ENCODE assay signal across 19 cellular contexts in the genomic region with DNA sequence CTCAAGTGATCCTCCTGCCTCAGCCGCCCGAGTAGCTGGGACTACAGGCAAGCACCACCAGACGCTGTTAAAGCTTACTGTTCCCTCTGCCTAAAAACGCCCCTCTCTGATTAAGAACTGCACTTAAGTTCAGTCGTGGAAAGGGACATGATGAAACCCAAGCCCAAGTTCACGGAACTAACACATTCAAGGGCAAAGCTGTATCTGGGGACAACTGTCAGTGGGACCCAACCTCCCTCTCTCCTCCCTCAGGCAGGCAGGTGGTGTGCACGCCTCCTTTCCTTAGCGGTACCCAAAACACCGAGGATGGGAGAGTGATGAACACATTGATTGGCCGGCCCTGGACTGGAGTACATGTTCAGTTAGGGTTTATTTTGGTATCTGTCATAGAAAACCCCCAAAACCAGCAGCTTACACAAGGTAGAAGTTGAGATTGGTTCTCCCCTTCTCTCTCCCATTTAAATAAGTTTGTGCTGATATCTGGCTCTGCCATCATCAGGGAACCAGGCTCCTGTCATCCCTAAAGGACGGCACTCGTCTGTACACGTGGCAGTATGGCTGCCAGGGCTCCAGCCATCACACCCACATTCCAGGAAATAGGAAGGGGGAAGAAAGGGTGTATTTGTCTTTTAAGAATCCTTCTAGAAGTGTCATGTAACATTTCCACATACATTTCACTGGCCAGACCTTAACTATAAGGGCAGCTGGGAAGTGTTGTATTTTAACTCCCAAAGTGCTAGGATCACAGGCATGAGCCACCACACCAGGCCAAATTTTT. TPM values are rescaled to one million over a fixed set of nuclear protein-coding genes. Genes with fewer than 3 reads are reported as not detected.
DNase-seq lines count a peak whose midpoint lies in the region; ATAC-seq, FAIRE-seq and TF ChIP-seq lines count a peak whose summit lies in the region.
"Had no signal": no experiment of that assay in that cellular context is flagged by ENCODE, and none has a peak within 500 bp of the region (broad histone marks: within the 10 kb centered on the region; RNA-seq: fewer than 3 reads in every experiment).

No MANE protein-coding gene starts in this region.

- no peaks in the 10 kb centered on the region for H3K27me3 ChIP-seq in AG04450 (ENCODE audit: control insufficient read depth, insufficient read depth, low read length)
- H3K27me3 ChIP-seq in H1 (replicated peaks in 1 of 4; ENCODE audit: control insufficient read depth in 3 of 4, extremely low read depth in 1 of 4, insufficient read depth in 3 of 4, low read length in 3 of 4) = no peaks in the 10 kb centered on the region
- no peaks in the 10 kb centered on the region for H3K27me3 ChIP-seq in osteoblast (ENCODE audit: insufficient read depth, low read length)
- H3K27me3 ChIP-seq in CD4-positive, alpha-beta T cell (ENCODE audit: control insufficient read depth, insufficient read depth, low read length) = no peaks in the 10 kb centered on the region
- H3K27me3 ChIP-seq: body of pancreas, colonic mucosa, neural progenitor cell had no signal

- TF ChIP-seq CTCF in AG04450 (IDR thresholded peaks at IDR 0.05; ENCODE audit: low read depth, low read length) (no peak), H1 (IDR thresholded peaks at IDR 0.05; ENCODE audit: control extremely low read depth in 1 of 3, insufficient read depth in 1 of 3, low read depth in 1 of 3, low read length in 3 of 3) (no peak), osteoblast (IDR thresholded peaks at IDR 0.05; ENCODE audit: extremely low read depth, low read depth, low read length) (no peak)
- no peak for TF ChIP-seq CTCF in CD4-positive, alpha-beta T cell (IDR thresholded peaks at IDR 0.05)

- intact Hi-C loops in CD4-positive, alpha-beta T cell (cut with DNase I, micrococcal nuclease) = no loop called here

- peaks cover 4% of the 10 kb centered on the region; the same call in 1 of the 2 replicates for H3K79me1 ChIP-seq in H1 (ENCODE audit: low read depth, low read length)

- H4K20me1 ChIP-seq in H1 (replicated peaks in 1 of 2; ENCODE audit: control insufficient read depth in 1 of 2, insufficient read depth in 2 of 2, low read length in 2 of 2) = peaks cover 0 to 9% of the 10 kb centered on the region in 2 experiments
- H4K20me1 ChIP-seq in osteoblast (ENCODE audit: insufficient read depth, low read length) = no peaks in the 10 kb centered on the region

- no peak for ATAC-seq in CD4-positive, alpha-beta T cell (ENCODE audit: poor library complexity)
- ATAC-seq in activated CD8-positive, alpha-beta T cell treated with anti-CD3 and anti-CD28 coated beads, Interleukin-2, amount 10 ng/mL, durations not matched to agents 7 days and 5 days = no peak
- ATAC-seq: activated naive CD4-positive, alpha-beta T cell treated with anti-CD3 and anti-CD28 coated beads, Interleukin-2, amount 50 U/mL, for 72 hours; activated T-cell treated with anti-CD3 and anti-CD28 coated beads, Interleukin-2, amount 50 U/mL, for 72 hours; body of pancreas; stimulated activated memory B cell treated with anti-CD40 and anti-IgM and Interleukin-4, amounts not matched to agents 10 μg/mL and 1 μg/mL and 100 μg/mL, for 72 hours had no signal

- no peak overlapping the region for H3K4me3 ChIP-seq in AG04450 (ENCODE audit: low read depth, low read length)
- no peak overlapping the region for H3K4me3 ChIP-seq in H1 (ENCODE audit: extremely low read depth in 1 of 4, insufficient read depth in 2 of 4, low read depth in 3 of 4, low read length in 4 of 4)
- H3K4me3 ChIP-seq in osteoblast (ENCODE audit: insufficient read depth, low read length) = no peak overlapping the region
- H3K4me3 ChIP-seq: body of pancreas, colonic mucosa, neural progenitor cell, thoracic aorta had no signal

- FAIRE-seq in HTR-8/SVneo (lab: Jason Lieb, UNC) = peak; percentile 77
- FAIRE-seq in H1 (lab: Jason Lieb, UNC) = no peak

- H3K36me3 Mint-ChIP-seq in CD4-positive, alpha-beta T cell (ENCODE audit: low read depth) = no peaks in the 10 kb centered on the region
- peaks cover 42% of the 10 kb centered on the region for H3K36me3 Mint-ChIP-seq in activated CD8-positive, alpha-beta T cell treated with anti-CD3 and anti-CD28 coated beads, Interleukin-2, amount 10 ng/mL, durations not matched to agents 7 days and 5 days (ENCODE audit: low read depth)
- H3K36me3 Mint-ChIP-seq: stimulated activated memory B cell treated with anti-CD40 and anti-IgM and Interleukin-4, amounts not matched to agents 10 μg/mL and 1 μg/mL and 100 μg/mL, for 72 hours had no signal

- no peak overlapping the region for H2BK15ac ChIP-seq in H1 (ENCODE audit: low read length)

- peaks cover 0 to 17% (median 11%) of the 10 kb centered on the region in 4 experiments; a peak in 6 of 7 replicates for H3K4me1 ChIP-seq in H1 (replicated peaks in 1 of 4; ENCODE audit: control insufficient read depth in 3 of 4, insufficient read depth in 4 of 4, low read length in 3 of 4)
- peaks cover 21% of the 10 kb centered on the region for H3K4me1 ChIP-seq in osteoblast (ENCODE audit: insufficient read depth, low read length)
- H3K4me1 ChIP-seq: colonic mucosa had no signal

- CTCF ChIA-PET in AG04450 (lab: Charles Lee) = no interaction called here
- CTCF ChIA-PET in H1 (lab: Charles Lee; ENCODE audit: partially characterized antibody) = interaction anchor here (1.2 to 1.7 kb wide), 2 partner anchors 14 to 17 kb away, joined by 3 to 4 read pairs; no protein-coding TSS in a partner anchor
- CTCF ChIA-PET in CD4-positive, alpha-beta T cell (lab: Charles Lee) = interaction anchor here (0.7 kb wide), 1 partner anchor 19 kb away, joined by 3 read pairs; no protein-coding TSS in a partner anchor
- CTCF ChIA-PET in activated CD8-positive, alpha-beta T cell treated with anti-CD3 and anti-CD28 coated beads, Interleukin-2, amount 10 ng/mL, durations not matched to agents 7 days and 5 days (lab: Charles Lee) = no interaction called here

- no peak overlapping the region for H3K56ac ChIP-seq in H1 (replicated peaks; ENCODE audit: insufficient read length, low read depth, low read length)

- no peak overlapping the region for H2BK20ac ChIP-seq in H1 (ENCODE audit: low read length)

- POLR2A ChIA-PET in AG04450 (lab: Yijun Ruan, JAX) (no interaction called here), H1 (lab: Charles Lee; ENCODE audit: partially characterized antibody) (interaction anchor here (1.1 to 4.6 kb wide), 4 partner anchors 9 to 175 kb away, joined by 3 to 37 read pairs (median 3); a partner anchor contains a TSS)
- POLR2A ChIA-PET in CD4-positive, alpha-beta T cell (lab: Charles Lee) = no interaction called here
- POLR2A ChIA-PET in activated CD8-positive, alpha-beta T cell treated with anti-CD3 and anti-CD28 coated beads, Interleukin-2, amount 10 ng/mL, durations not matched to agents 7 days and 5 days (lab: Charles Lee) = interaction anchor here (1.7 kb wide), 1 partner anchor 10 kb away, joined by 5 read pairs; a partner anchor contains a TSS

- WGBS in H1 (ENCODE audit: extremely low coverage in 1 of 2, insufficient coverage in 1 of 2, insufficient read length in 1 of 2, insufficient replicate concordance in 2 of 2, low coverage in 1 of 2, low lambda C conversion rate in 2 of 2, missing lambda C conversion rate in 1 of 2), 2 experiments = 88% methylated on average over 13 of the region's 13 CpGs; no CpG with 5 or more reads in 1 of the 2 experiments

- no peak overlapping the region for H4K5ac ChIP-seq in H1 (ENCODE audit: insufficient read length, low read depth, low read length)

- no peaks in the 10 kb centered on the region for H3K79me2 ChIP-seq in H1 (ENCODE audit: control insufficient read depth in 1 of 2, insufficient read depth in 2 of 2, low read length in 2 of 2)
- peaks cover 7% of the 10 kb centered on the region for H3K79me2 ChIP-seq in osteoblast (ENCODE audit: insufficient read depth, low read length)

- no peak overlapping the region for H4K8ac ChIP-seq in H1 (ENCODE audit: extremely low read depth, insufficient read depth, low read length)

- H3K4me1 Mint-ChIP-seq in CD4-positive, alpha-beta T cell (ENCODE audit: low read depth) = no peaks in the 10 kb centered on the region
- peaks cover 13% of the 10 kb centered on the region for H3K4me1 Mint-ChIP-seq in activated CD8-positive, alpha-beta T cell treated with anti-CD3 and anti-CD28 coated beads, Interleukin-2, amount 10 ng/mL, durations not matched to agents 7 days and 5 days (ENCODE audit: low read depth)
- H3K4me1 Mint-ChIP-seq: stimulated activated memory B cell treated with anti-CD40 and anti-IgM and Interleukin-4, amounts not matched to agents 10 μg/mL and 1 μg/mL and 100 μg/mL, for 72 hours had no signal

- no peaks in the 10 kb centered on the region for H3K9me3 Mint-ChIP-seq in CD4-positive, alpha-beta T cell
- no peaks in the 10 kb centered on the region for H3K9me3 Mint-ChIP-seq in activated CD8-positive, alpha-beta T cell treated with anti-CD3 and anti-CD28 coated beads, Interleukin-2, amount 10 ng/mL, durations not matched to agents 7 days and 5 days (ENCODE audit: insufficient read depth)
- H3K9me3 Mint-ChIP-seq: activated naive CD4-positive, alpha-beta T cell treated with anti-CD3 and anti-CD28 coated beads, Interleukin-2, amount 50 U/mL, for 72 hours; activated T-cell treated with anti-CD3 and anti-CD28 coated beads, Interleukin-2, amount 50 U/mL, for 72 hours; neural progenitor cell had no signal

- TF ChIP-seq POLR2A in H1 (IDR thresholded peaks at IDR 0.05; ENCODE audit: control extremely low read depth in 1 of 2, low read depth in 2 of 2, low read length in 2 of 2) = no peak

- H3K14ac ChIP-seq in H1 (ENCODE audit: insufficient read length) = no peak overlapping the region

- H3K18ac ChIP-seq in H1 (ENCODE audit: extremely low read depth, low read length) = no peak overlapping the region

- H3K27ac ChIP-seq in AG04450 (ENCODE audit: low read depth, low read length) (peak overlapping the region; percentile 52), H1 (ENCODE audit: low read depth, low read length) (no peak overlapping the region), osteoblast (ENCODE audit: low read depth, low read length) (no peak overlapping the region)
- no peak overlapping the region for H3K27ac ChIP-seq in CD4-positive, alpha-beta T cell (ENCODE audit: low read depth, low read length)
- H3K27ac ChIP-seq: body of pancreas, colonic mucosa, neural progenitor cell, thoracic aorta had no signal

- H3K23me2 ChIP-seq in H1 (ENCODE audit: low read depth, low read length) = no peaks in the 10 kb centered on the region

- H3K4ac ChIP-seq in H1 (replicated peaks; ENCODE audit: insufficient read length, low read depth, low read length) = no peak overlapping the region

- H2AFZ ChIP-seq in H1 (ENCODE audit: low read length) (no peak overlapping the region), osteoblast (ENCODE audit: low read length) (no peak overlapping the region)
- H2AFZ ChIP-seq: neural progenitor cell had no signal

- no peak overlapping the region for H2AK5ac ChIP-seq in H1 (ENCODE audit: low read depth, low read length)

- H2BK5ac ChIP-seq in H1 (ENCODE audit: low read depth, low read length) = no peak overlapping the region

- H3K9me3 ChIP-seq in AG04450 (ENCODE audit: control insufficient read depth, insufficient read depth, low read length) = peaks cover 5% of the 10 kb centered on the region
- H3K9me3 ChIP-seq in H1 (ENCODE audit: insufficient read depth in 2 of 2, low read depth in 1 of 2, low read length in 1 of 2) = no peaks in the 10 kb centered on the region
- no peaks in the 10 kb centered on the region for H3K9me3 ChIP-seq in osteoblast (ENCODE audit: low read depth, low read length)
- H3K9me3 ChIP-seq in CD4-positive, alpha-beta T cell (ENCODE audit: control insufficient read depth, low read length) = no peaks in the 10 kb centered on the region
- H3K9me3 ChIP-seq: body of pancreas, colonic mucosa, thoracic aorta had no signal

- no peak overlapping the region for H2BK12ac ChIP-seq in H1 (ENCODE audit: low read depth, low read length)

- no peak overlapping the region for H3K23ac ChIP-seq in H1 (ENCODE audit: insufficient read length)

- H3K36me3 ChIP-seq in H1 (ENCODE audit: control insufficient read depth in 2 of 4, insufficient read depth in 4 of 4, low read length in 3 of 4) = peaks cover 5 to 28% (median 18%) of the 10 kb centered on the region in 4 experiments; a peak in 7 of 8 replicates
- H3K36me3 ChIP-seq in osteoblast (ENCODE audit: insufficient read depth, low read length) = peaks cover 12% of the 10 kb centered on the region
- H3K36me3 ChIP-seq: colonic mucosa, neural progenitor cell, thoracic aorta had no signal

- H3K4me3 Mint-ChIP-seq in CD4-positive, alpha-beta T cell = no peak overlapping the region
- no peak overlapping the region for H3K4me3 Mint-ChIP-seq in activated CD8-positive, alpha-beta T cell treated with anti-CD3 and anti-CD28 coated beads, Interleukin-2, amount 10 ng/mL, durations not matched to agents 7 days and 5 days
- H3K4me3 Mint-ChIP-seq: activated T-cell treated with anti-CD3 and anti-CD28 coated beads, Interleukin-2, amount 50 U/mL, for 72 hours; neural progenitor cell; stimulated activated memory B cell treated with anti-CD40 and anti-IgM and Interleukin-4, amounts not matched to agents 10 μg/mL and 1 μg/mL and 100 μg/mL, for 72 hours had no signal

- H3K4me2 ChIP-seq in H1 (ENCODE audit: insufficient read depth in 1 of 2, low read depth in 2 of 2, low read length in 2 of 2) (no peak overlapping the region), osteoblast (ENCODE audit: insufficient read depth, low read length) (no peak overlapping the region)
- H3K4me2 ChIP-seq: neural progenitor cell had no signal

- H3K27me3 Mint-ChIP-seq in CD4-positive, alpha-beta T cell = no peaks in the 10 kb centered on the region
- no peaks in the 10 kb centered on the region for H3K27me3 Mint-ChIP-seq in activated CD8-positive, alpha-beta T cell treated with anti-CD3 and anti-CD28 coated beads, Interleukin-2, amount 10 ng/mL, durations not matched to agents 7 days and 5 days (ENCODE audit: low read depth)

- H3K9ac ChIP-seq in H1 (replicated peaks in 1 of 4; ENCODE audit: extremely low read depth in 1 of 4, low read depth in 3 of 4, low read length in 3 of 4) = no peak overlapping the region
- H3K9ac ChIP-seq: neural progenitor cell had no signal

- TF ChIP-seq EP300 in H1 (IDR thresholded peaks at IDR 0.05; ENCODE audit: borderline replicate concordance in 1 of 2, low read depth in 2 of 2, low read length in 2 of 2) = no peak

- no peak overlapping the region for H3K27ac Mint-ChIP-seq in CD4-positive, alpha-beta T cell
- no peak overlapping the region for H3K27ac Mint-ChIP-seq in activated CD8-positive, alpha-beta T cell treated with anti-CD3 and anti-CD28 coated beads, Interleukin-2, amount 10 ng/mL, durations not matched to agents 7 days and 5 days
- H3K27ac Mint-ChIP-seq: activated T-cell treated with anti-CD3 and anti-CD28 coated beads, Interleukin-2, amount 50 U/mL, for 72 hours; neural progenitor cell; stimulated activated memory B cell treated with anti-CD40 and anti-IgM and Interleukin-4, amounts not matched to agents 10 μg/mL and 1 μg/mL and 100 μg/mL, for 72 hours had no signal

- H2BK120ac ChIP-seq in H1 (replicated peaks; ENCODE audit: low read depth, low read length) = no peak overlapping the region

- H4K91ac ChIP-seq in H1 (replicated peaks; ENCODE audit: insufficient read length, low read length) = no peak overlapping the region

- DNase-seq in AG04450 (ENCODE audit: low read depth, low spot score) (no peak), HTR-8/SVneo (ENCODE audit: insufficient read length, low spot score) (no peak), H1 (ENCODE audit: low read depth in 1 of 2, low spot score in 2 of 2) (no peak), osteoblast (ENCODE audit: insufficient read length, low spot score, missing footprints) (peak; percentile 37), DMS114 treated with DMSO at 0.1 percent for 48 hours (lab: John Stamatoyannopoulos, UW; ENCODE audit: unreplicated experiment) (no peak)
- no peak for DNase-seq in CD4-positive, alpha-beta T cell
- DNase-seq in activated CD8-positive, alpha-beta T cell treated with anti-CD3 and anti-CD28 coated beads, Interleukin-2, amount 10 ng/mL, durations not matched to agents 7 days and 5 days = no peak
- no peak for DNase-seq in activated effector memory CD4-positive, alpha-beta T cell treated with anti-CD3 and anti-CD28 coated beads, Interleukin-2, amount 50 U/mL, for 16 hours
- DNase-seq: activated CD4-positive, CD25-positive, alpha-beta regulatory T cell; activated T-cell treated with anti-CD3 and anti-CD28 coated beads, Interleukin-2, amount 50 U/mL, for 72 hours; body of pancreas; colonic mucosa; NCI-H1092 treated with DMSO at 0.1 percent for 48 hours; NCI-H524 treated with DMSO at 0.1 percent for 48 hours; SHP77 treated with DMSO at 0.1 percent for 48 hours had no signal

- no peak for TF ChIP-seq RAD21 in H1 (IDR thresholded peaks at IDR 0.05 in 1 of 2, conservative IDR thresholded peaks at IDR 0.05 in 1 of 2; ENCODE audit: low read depth in 2 of 2, low read length in 2 of 2)

RNA-seq across cellular contexts. Expression of a gene that starts 10.2 kb away (rescaled TPM):
- 6.0 and 7.4 TPM in 2 replicates for polyA plus RNA-seq in AG04450 (2011; rRNA removed)
- 20.1 and 28.1 TPM in 2 replicates for polyA minus RNA-seq in AG04450 (2011; rRNA and poly(A)+ RNA removed)
- 42.4 and 49.9 TPM in 2 replicates for total RNA-seq in H1 (2021; fragmentation: NEBNext Ultra II Directional; extraction: Animal tissue kit (Norgen Biotek cat#: 25700))
- 17.7 and 18.0 TPM in 2 replicates for polyA plus RNA-seq in H1 (2011; rRNA removed)
- 22.5 TPM for polyA plus RNA-seq in H1 (2011; cell fraction: cytosol; rRNA removed)
- polyA plus RNA-seq in H1 (2011; cell fraction: nucleus; rRNA removed) = 21.0 TPM
- polyA plus RNA-seq in H1 (2012, experiment 1 of 2) = 27.9 to 43.1 TPM (median 35.3 TPM) in 4 replicates
- 23.8 TPM for polyA plus RNA-seq in H1 (2012, experiment 2 of 2)
- 17.6 TPM for polyA plus RNA-seq in H1 (2013, experiment 1 of 2)
- 17.8 TPM for polyA plus RNA-seq in H1 (2013, experiment 2 of 2)
- 51.5 and 68.2 TPM in 2 replicates for polyA minus RNA-seq in H1 (2011; rRNA and poly(A)+ RNA removed)
- 66.6 TPM for polyA minus RNA-seq in H1 (2011; cell fraction: cytosol; rRNA and poly(A)+ RNA removed)
- polyA minus RNA-seq in H1 (2011; cell fraction: nucleus; rRNA and poly(A)+ RNA removed) = 18.5 TPM
- total RNA-seq in osteoblast = 5.4 and 6.5 TPM in 2 replicates
- 1 to 10 TPM in 1 of 2 experiments, under 1 TPM in 1; 0.59 to 1.5 TPM for total RNA-seq in CD4-positive, alpha-beta T cell
- total RNA-seq in activated CD8-positive, alpha-beta T cell treated with anti-CD3 and anti-CD28 coated beads, Interleukin-2, amount 10 ng/mL, durations not matched to agents 7 days and 5 days = 10 to 100 TPM; 92.6 to 94.0 TPM

RNA-seq across cellular contexts. Expression of a gene that starts 52.0 kb away (rescaled TPM):
- polyA plus RNA-seq in AG04450 (2011; rRNA removed) (83.2 and 147 TPM in 2 replicates), H1 (2011; rRNA removed) (25.2 and 47.7 TPM in 2 replicates)
- 104 and 195 TPM in 2 replicates for polyA minus RNA-seq in AG04450 (2011; rRNA and poly(A)+ RNA removed)
- total RNA-seq in H1 (2021; fragmentation: NEBNext Ultra II Directional; extraction: Animal tissue kit (Norgen Biotek cat#: 25700)) = 42.3 and 47.9 TPM in 2 replicates
- 24.1 TPM for polyA plus RNA-seq in H1 (2011; cell fraction: cytosol; rRNA removed)
- polyA plus RNA-seq in H1 (2011; cell fraction: nucleus; rRNA removed) = 55.1 TPM
- 34.1 to 57.3 TPM (median 50.6 TPM) in 4 replicates for polyA plus RNA-seq in H1 (2012, experiment 1 of 2)
- polyA plus RNA-seq in H1 (2012, experiment 2 of 2) = 34.0 TPM
- 37.5 TPM for polyA plus RNA-seq in H1 (2013, experiment 1 of 2)
- 34.5 TPM for polyA plus RNA-seq in H1 (2013, experiment 2 of 2)
- polyA minus RNA-seq in H1 (2011; rRNA and poly(A)+ RNA removed) = 24.9 and 27.1 TPM in 2 replicates
- 28.5 TPM for polyA minus RNA-seq in H1 (2011; cell fraction: cytosol; rRNA and poly(A)+ RNA removed)
- 28.7 TPM for polyA minus RNA-seq in H1 (2011; cell fraction: nucleus; rRNA and poly(A)+ RNA removed)
- 253 and 295 TPM in 2 replicates for total RNA-seq in osteoblast
- total RNA-seq in CD4-positive, alpha-beta T cell = not detected
- total RNA-seq in activated CD8-positive, alpha-beta T cell treated with anti-CD3 and anti-CD28 coated beads, Interleukin-2, amount 10 ng/mL, durations not matched to agents 7 days and 5 days = 1 to 10 TPM; 6.1 to 8.0 TPM

RNA-seq across cellular contexts. Expression of a gene that starts 56.1 kb away (rescaled TPM):
- polyA plus RNA-seq in AG04450 (2011; rRNA removed) = 49.6 and 59.7 TPM in 2 replicates
- 56.5 and 80.4 TPM in 2 replicates for polyA minus RNA-seq in AG04450 (2011; rRNA and poly(A)+ RNA removed)
- 118 and 119 TPM in 2 replicates for total RNA-seq in H1 (2021; fragmentation: NEBNext Ultra II Directional; extraction: Animal tissue kit (Norgen Biotek cat#: 25700))
- 70.1 and 85.9 TPM in 2 replicates for polyA plus RNA-seq in H1 (2011; rRNA removed)
- 53.4 TPM for polyA plus RNA-seq in H1 (2011; cell fraction: cytosol; rRNA removed)
- 101 TPM for polyA plus RNA-seq in H1 (2011; cell fraction: nucleus; rRNA removed)
- 80.2 to 99.5 TPM (median 83.2 TPM) in 4 replicates for polyA plus RNA-seq in H1 (2012, experiment 1 of 2)
- polyA plus RNA-seq in H1 (2012, experiment 2 of 2) = 59.0 TPM
- 147 TPM for polyA plus RNA-seq in H1 (2013, experiment 1 of 2)
- 142 TPM for polyA plus RNA-seq in H1 (2013, experiment 2 of 2)
- polyA minus RNA-seq in H1 (2011; rRNA and poly(A)+ RNA removed) = 153 and 180 TPM in 2 replicates
- 94.0 TPM for polyA minus RNA-seq in H1 (2011; cell fraction: cytosol; rRNA and poly(A)+ RNA removed)
- polyA minus RNA-seq in H1 (2011; cell fraction: nucleus; rRNA and poly(A)+ RNA removed) = 131 TPM
- total RNA-seq in osteoblast = 313 and 326 TPM in 2 replicates
- total RNA-seq in CD4-positive, alpha-beta T cell = 10 to 100 TPM; 32.5 to 34.0 TPM
- 100 to 1,000 TPM; 117 to 123 TPM for total RNA-seq in activated CD8-positive, alpha-beta T cell treated with anti-CD3 and anti-CD28 coated beads, Interleukin-2, amount 10 ng/mL, durations not matched to agents 7 days and 5 days

Comparison
In these comparisons a context has a peak if more than half of its experiments do, and no peak if none do; other contexts are left out.
1. RNA of a gene that starts 52.0 kb away (total RNA-seq): 253 to 295 TPM in osteoblast, 42.3 to 47.9 TPM in H1 and 6.1 to 8.0 TPM in activated CD8-positive, alpha-beta T cell treated with anti-CD3 and anti-CD28 coated beads, Interleukin-2, amount 10 ng/mL, durations not matched to agents 7 days and 5 days; not detected in CD4-positive, alpha-beta T cell; every median in the first group is over 4 times any median in the second.
2. CTCF ChIA-PET loops: an anchor here in H1 (1.2 to 1.7 kb wide) and CD4-positive, alpha-beta T cell (0.7 kb wide); none called in AG04450 and activated CD8-positive, alpha-beta T cell treated with anti-CD3 and anti-CD28 coated beads, Interleukin-2, amount 10 ng/mL, durations not matched to agents 7 days and 5 days.
3. POLR2A ChIA-PET loops: an anchor here in H1 (1.1 to 4.6 kb wide) and activated CD8-positive, alpha-beta T cell treated with anti-CD3 and anti-CD28 coated beads, Interleukin-2, amount 10 ng/mL, durations not matched to agents 7 days and 5 days (1.7 kb wide); none called in AG04450 and CD4-positive, alpha-beta T cell.